Comparison of ENCODE assay signal across 31 cellular contexts in genomic region chr11:86294026-86294425, GRCh38.
"Had no signal": no experiment of that assay in that cellular context is flagged by ENCODE, and none has a peak within 500 bp of the region (broad histone marks: within the 10 kb centered on the region; RNA-seq: fewer than 3 reads in every experiment).

No MANE protein-coding gene starts in this region.

- H3K36me3 ChIP-seq: esophagus muscularis mucosa, pancreas, prostate gland, sigmoid colon, stomach, thyroid gland, upper lobe of left lung, vagina had no signal

- H3K9me3 Mint-ChIP-seq: activated naive CD8-positive, alpha-beta T cell treated with anti-CD3 and anti-CD28 coated beads, Interleukin-2, amount 10 ng/mL, durations not matched to agents 7 days and 5 days; central memory CD8-positive, alpha-beta T cell; dendritic cell treated with granulocyte-macrophage colony-stimulating factor and Interleukin-4, amounts not matched to agents 40 ng/mL and 50 ng/mL, for 4 days; immature natural killer cell; naive B cell; neural crest cell; stimulated activated naive B cell treated with anti-CD40 and anti-IgM and Interleukin-4, amounts not matched to agents 10 μg/mL and 1 μg/mL and 100 μg/mL, for 72 hours had no signal

- H3K36me3 Mint-ChIP-seq: immature natural killer cell, mesothelial cell of epicardium, naive B cell, WTC11 had no signal

- H3K9me3 ChIP-seq: esophagus muscularis mucosa, pancreas, prostate gland, sigmoid colon, stomach, thyroid gland, upper lobe of left lung, vagina had no signal

- ATAC-seq: pancreas, WTC11 had no signal

- H3K4me3 Mint-ChIP-seq: activated naive CD4-positive, alpha-beta T cell treated with anti-CD3 and anti-CD28 coated beads for 36 hours; central memory CD8-positive, alpha-beta T cell; dendritic cell treated with granulocyte-macrophage colony-stimulating factor and Interleukin-4, amounts not matched to agents 40 ng/mL and 50 ng/mL, for 4 days; immature natural killer cell; mesothelial cell of epicardium; naive B cell; neural crest cell; stimulated activated naive B cell treated with anti-CD40 and anti-IgM and Interleukin-4, amounts not matched to agents 10 μg/mL and 1 μg/mL and 100 μg/mL, for 72 hours; WTC11 had no signal

- H3K4me3 ChIP-seq: esophagus muscularis mucosa, pancreas, prostate gland, sigmoid colon, stomach, thyroid gland, upper lobe of left lung, vagina had no signal

- DNase-seq: activated CD4-positive, alpha-beta T cell treated with anti-CD3 and anti-CD28 coated beads for 1 hour; activated CD4-positive, alpha-beta T cell treated with anti-CD3 and anti-CD28 coated beads, Interleukin-2, amount 50 U/mL, for 48 hours; activated CD8-positive, alpha-beta memory T cell treated with anti-CD3 and anti-CD28 coated beads, Interleukin-2, amount 50 U/mL, for 48 hours; activated effector memory CD4-positive, alpha-beta T cell treated with anti-CD3 and anti-CD28 coated beads, Interleukin-2, amount 50 U/mL, for 16 hours; activated naive CD4-positive, alpha-beta T cell treated with anti-CD3 and anti-CD28 coated beads for 36 hours; activated naive CD8-positive, alpha-beta T cell treated with anti-CD3 and anti-CD28 coated beads, Interleukin-2, amount 10 ng/mL, durations not matched to agents 7 days and 5 days; effector CD4-positive, alpha-beta T cell; head of caudate nucleus; hippocampal formation; immature natural killer cell; kidney; naive B cell; nucleus accumbens; pancreas; sigmoid colon; small intestine; stimulated activated CD4-positive, alpha-beta T cell treated with anti-CD3 and anti-CD28 coated beads, Interleukin-4, amount 100 ng/mL, for 4 hours; stimulated activated CD8-positive, alpha-beta memory T cell treated with anti-CD3 and anti-CD28 coated beads, Interleukin-4, amount 100 ng/mL, for 48 hours; stimulated activated naive B cell treated with anti-CD40 and anti-IgM and Interleukin-4, amounts not matched to agents 10 μg/mL and 1 μg/mL and 100 μg/mL, for 72 hours; stomach; SW 1271; thyroid gland; upper lobe of left lung had no signal

- H3K4me1 Mint-ChIP-seq: immature natural killer cell, mesothelial cell of epicardium, neural crest cell had no signal

- H3K27ac ChIP-seq: esophagus muscularis mucosa, pancreas, prostate gland, sigmoid colon, stomach, thyroid gland, upper lobe of left lung, vagina had no signal

- H3K4me1 ChIP-seq: pancreas, prostate gland, sigmoid colon, thyroid gland, upper lobe of left lung, vagina had no signal

- H3K27ac Mint-ChIP-seq: dendritic cell treated with granulocyte-macrophage colony-stimulating factor and Interleukin-4, amounts not matched to agents 40 ng/mL and 50 ng/mL, for 4 days; immature natural killer cell; mesothelial cell of epicardium; naive B cell; WTC11 had no signal

- H3K27me3 ChIP-seq: esophagus muscularis mucosa, pancreas, sigmoid colon, stomach, thyroid gland, upper lobe of left lung, vagina had no signal

- H3K27me3 Mint-ChIP-seq: central memory CD8-positive, alpha-beta T cell; naive B cell; stimulated activated naive B cell treated with anti-CD40 and anti-IgM and Interleukin-4, amounts not matched to agents 10 μg/mL and 1 μg/mL and 100 μg/mL, for 72 hours had no signal
